Comparison of ENCODE assay signal across 2 cellular contexts in the genomic region with DNA sequence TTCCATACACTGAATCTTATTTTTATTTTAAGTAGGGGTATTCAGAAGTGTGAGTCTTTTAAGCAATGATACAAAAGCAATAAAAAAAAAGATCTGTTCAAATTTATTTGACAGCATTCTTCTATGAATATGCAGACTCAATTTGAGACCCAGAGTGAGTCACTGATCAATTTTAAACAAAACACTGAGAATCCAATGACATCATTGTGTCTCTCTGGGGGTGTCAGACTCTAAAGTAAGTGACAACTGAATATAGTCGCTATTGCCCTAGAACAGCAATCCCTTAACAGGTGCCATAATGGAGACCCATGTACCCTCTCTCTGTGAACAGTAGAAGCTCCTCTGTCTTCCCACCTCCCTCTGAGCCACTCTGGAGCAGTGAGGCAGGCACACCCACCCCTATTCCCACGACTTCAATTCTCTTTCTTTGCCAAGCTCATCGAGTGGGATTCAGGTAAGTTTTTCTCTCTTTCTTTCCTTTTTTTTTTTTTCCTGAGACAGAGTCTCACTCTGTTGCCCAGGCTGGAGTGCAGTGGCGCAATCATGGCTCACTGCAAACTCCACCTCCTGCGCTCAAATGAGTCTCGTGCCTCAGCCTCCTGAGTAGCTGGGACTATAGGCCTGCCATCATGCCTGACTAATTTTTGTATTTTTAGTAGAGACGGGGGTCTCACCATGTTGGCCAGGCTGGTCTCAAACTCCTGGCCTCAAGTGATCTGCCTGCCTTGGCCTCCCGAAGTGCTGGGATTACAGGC.
A peak's percentile ranks its signal among the peaks of the same experiment; 100 is the strongest.
TF ChIP-seq lines count a peak whose summit lies in the region.

No MANE protein-coding gene starts in this region.

TF ChIP-seq in HEK293, 187 proteins besides CTCF, POLR2A, EP300 and RAD21:
- TF ChIP-seq ZNF335 (tag by site-specific recombination; conservative IDR thresholded peaks at IDR 0.05): 0 out of 2 replicates have a peak, but pooled peaks have one; percentile 12
- no peak for TF ChIP-seq ZNF785 (tag by site-specific recombination; IDR thresholded peaks at IDR 0.05)
- no peak for TF ChIP-seq ZNF747 (tag by site-specific recombination; IDR thresholded peaks at IDR 0.05)
- TF ChIP-seq ZNF121 (tag by site-specific recombination; IDR thresholded peaks at IDR 0.05): peak; percentile 27; the same call in 1 of the 2 replicates
- TF ChIP-seq EGR2 (tag by site-specific recombination; IDR thresholded peaks at IDR 0.05; ENCODE audit: low read depth): 0 out of 2 replicates have a peak, but pooled peaks have one; percentile 9
- TF ChIP-seq, protein P1, sequence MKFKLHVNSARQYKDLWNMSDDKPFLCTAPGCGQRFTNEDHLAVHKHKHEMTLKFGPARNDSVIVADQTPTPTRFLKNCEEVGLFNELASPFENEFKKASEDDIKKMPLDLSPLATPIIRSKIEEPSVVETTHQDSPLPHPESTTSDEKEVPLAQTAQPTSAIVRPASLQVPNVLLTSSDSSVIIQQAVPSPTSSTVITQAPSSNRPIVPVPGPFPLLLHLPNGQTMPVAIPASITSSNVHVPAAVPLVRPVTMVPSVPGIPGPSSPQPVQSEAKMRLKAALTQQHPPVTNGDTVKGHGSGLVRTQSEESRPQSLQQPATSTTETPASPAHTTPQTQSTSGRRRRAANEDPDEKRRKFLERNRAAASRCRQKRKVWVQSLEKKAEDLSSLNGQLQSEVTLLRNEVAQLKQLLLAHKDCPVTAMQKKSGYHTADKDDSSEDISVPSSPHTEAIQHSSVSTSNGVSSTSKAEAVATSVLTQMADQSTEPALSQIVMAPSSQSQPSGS (tag by site-specific recombination; IDR thresholded peaks at IDR 0.05; ENCODE audit: low read depth): peak; percentile 75

TF ChIP-seq in K562, 482 proteins besides CTCF, POLR2A, EP300 and RAD21:
- TF ChIP-seq CEBPB (tag; IDR thresholded peaks at IDR 0.05): peak; percentile 63
- TF ChIP-seq, protein P2, sequence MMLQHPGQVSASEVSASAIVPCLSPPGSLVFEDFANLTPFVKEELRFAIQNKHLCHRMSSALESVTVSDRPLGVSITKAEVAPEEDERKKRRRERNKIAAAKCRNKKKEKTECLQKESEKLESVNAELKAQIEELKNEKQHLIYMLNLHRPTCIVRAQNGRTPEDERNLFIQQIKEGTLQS (IDR thresholded peaks at IDR 0.05): peak; percentile 59
- TF ChIP-seq, protein P2 (CRISPR knock-in tag; conservative IDR thresholded peaks at IDR 0.05): no peak
- no peak for TF ChIP-seq SPI1 (IDR thresholded peaks at IDR 0.05; ENCODE audit: borderline replicate concordance, low read depth, low read length)
- TF ChIP-seq SNRNP70 (optimal IDR thresholded peaks at IDR 0.05; ENCODE audit: low read depth, low read length): no peak
- TF ChIP-seq, protein P3, sequence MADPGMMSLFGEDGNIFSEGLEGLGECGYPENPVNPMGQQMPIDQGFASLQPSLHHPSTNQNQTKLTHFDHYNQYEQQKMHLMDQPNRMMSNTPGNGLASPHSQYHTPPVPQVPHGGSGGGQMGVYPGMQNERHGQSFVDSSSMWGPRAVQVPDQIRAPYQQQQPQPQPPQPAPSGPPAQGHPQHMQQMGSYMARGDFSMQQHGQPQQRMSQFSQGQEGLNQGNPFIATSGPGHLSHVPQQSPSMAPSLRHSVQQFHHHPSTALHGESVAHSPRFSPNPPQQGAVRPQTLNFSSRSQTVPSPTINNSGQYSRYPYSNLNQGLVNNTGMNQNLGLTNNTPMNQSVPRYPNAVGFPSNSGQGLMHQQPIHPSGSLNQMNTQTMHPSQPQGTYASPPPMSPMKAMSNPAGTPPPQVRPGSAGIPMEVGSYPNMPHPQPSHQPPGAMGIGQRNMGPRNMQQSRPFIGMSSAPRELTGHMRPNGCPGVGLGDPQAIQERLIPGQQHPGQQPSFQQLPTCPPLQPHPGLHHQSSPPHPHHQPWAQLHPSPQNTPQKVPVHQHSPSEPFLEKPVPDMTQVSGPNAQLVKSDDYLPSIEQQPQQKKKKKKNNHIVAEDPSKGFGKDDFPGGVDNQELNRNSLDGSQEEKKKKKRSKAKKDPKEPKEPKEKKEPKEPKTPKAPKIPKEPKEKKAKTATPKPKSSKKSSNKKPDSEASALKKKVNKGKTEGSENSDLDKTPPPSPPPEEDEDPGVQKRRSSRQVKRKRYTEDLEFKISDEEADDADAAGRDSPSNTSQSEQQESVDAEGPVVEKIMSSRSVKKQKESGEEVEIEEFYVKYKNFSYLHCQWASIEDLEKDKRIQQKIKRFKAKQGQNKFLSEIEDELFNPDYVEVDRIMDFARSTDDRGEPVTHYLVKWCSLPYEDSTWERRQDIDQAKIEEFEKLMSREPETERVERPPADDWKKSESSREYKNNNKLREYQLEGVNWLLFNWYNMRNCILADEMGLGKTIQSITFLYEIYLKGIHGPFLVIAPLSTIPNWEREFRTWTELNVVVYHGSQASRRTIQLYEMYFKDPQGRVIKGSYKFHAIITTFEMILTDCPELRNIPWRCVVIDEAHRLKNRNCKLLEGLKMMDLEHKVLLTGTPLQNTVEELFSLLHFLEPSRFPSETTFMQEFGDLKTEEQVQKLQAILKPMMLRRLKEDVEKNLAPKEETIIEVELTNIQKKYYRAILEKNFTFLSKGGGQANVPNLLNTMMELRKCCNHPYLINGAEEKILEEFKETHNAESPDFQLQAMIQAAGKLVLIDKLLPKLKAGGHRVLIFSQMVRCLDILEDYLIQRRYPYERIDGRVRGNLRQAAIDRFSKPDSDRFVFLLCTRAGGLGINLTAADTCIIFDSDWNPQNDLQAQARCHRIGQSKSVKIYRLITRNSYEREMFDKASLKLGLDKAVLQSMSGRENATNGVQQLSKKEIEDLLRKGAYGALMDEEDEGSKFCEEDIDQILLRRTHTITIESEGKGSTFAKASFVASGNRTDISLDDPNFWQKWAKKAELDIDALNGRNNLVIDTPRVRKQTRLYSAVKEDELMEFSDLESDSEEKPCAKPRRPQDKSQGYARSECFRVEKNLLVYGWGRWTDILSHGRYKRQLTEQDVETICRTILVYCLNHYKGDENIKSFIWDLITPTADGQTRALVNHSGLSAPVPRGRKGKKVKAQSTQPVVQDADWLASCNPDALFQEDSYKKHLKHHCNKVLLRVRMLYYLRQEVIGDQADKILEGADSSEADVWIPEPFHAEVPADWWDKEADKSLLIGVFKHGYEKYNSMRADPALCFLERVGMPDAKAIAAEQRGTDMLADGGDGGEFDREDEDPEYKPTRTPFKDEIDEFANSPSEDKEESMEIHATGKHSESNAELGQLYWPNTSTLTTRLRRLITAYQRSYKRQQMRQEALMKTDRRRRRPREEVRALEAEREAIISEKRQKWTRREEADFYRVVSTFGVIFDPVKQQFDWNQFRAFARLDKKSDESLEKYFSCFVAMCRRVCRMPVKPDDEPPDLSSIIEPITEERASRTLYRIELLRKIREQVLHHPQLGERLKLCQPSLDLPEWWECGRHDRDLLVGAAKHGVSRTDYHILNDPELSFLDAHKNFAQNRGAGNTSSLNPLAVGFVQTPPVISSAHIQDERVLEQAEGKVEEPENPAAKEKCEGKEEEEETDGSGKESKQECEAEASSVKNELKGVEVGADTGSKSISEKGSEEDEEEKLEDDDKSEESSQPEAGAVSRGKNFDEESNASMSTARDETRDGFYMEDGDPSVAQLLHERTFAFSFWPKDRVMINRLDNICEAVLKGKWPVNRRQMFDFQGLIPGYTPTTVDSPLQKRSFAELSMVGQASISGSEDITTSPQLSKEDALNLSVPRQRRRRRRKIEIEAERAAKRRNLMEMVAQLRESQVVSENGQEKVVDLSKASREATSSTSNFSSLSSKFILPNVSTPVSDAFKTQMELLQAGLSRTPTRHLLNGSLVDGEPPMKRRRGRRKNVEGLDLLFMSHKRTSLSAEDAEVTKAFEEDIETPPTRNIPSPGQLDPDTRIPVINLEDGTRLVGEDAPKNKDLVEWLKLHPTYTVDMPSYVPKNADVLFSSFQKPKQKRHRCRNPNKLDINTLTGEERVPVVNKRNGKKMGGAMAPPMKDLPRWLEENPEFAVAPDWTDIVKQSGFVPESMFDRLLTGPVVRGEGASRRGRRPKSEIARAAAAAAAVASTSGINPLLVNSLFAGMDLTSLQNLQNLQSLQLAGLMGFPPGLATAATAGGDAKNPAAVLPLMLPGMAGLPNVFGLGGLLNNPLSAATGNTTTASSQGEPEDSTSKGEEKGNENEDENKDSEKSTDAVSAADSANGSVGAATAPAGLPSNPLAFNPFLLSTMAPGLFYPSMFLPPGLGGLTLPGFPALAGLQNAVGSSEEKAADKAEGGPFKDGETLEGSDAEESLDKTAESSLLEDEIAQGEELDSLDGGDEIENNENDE (IDR thresholded peaks at IDR 0.05; ENCODE audit: low read depth, low read length): no peak
- TF ChIP-seq, protein P4, sequence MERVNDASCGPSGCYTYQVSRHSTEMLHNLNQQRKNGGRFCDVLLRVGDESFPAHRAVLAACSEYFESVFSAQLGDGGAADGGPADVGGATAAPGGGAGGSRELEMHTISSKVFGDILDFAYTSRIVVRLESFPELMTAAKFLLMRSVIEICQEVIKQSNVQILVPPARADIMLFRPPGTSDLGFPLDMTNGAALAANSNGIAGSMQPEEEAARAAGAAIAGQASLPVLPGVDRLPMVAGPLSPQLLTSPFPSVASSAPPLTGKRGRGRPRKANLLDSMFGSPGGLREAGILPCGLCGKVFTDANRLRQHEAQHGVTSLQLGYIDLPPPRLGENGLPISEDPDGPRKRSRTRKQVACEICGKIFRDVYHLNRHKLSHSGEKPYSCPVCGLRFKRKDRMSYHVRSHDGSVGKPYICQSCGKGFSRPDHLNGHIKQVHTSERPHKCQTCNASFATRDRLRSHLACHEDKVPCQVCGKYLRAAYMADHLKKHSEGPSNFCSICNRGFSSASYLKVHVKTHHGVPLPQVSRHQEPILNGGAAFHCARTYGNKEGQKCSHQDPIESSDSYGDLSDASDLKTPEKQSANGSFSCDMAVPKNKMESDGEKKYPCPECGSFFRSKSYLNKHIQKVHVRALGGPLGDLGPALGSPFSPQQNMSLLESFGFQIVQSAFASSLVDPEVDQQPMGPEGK (CRISPR knock-in tag; IDR thresholded peaks at IDR 0.05; ENCODE audit: borderline replicate concordance): no peak
- no peak for TF ChIP-seq KLF10 (CRISPR knock-in tag; IDR thresholded peaks at IDR 0.05)
- peak; percentile 34; the same call in 1 of the 2 replicates for TF ChIP-seq ATF7 (IDR thresholded peaks at IDR 0.05)
